8 cellular contexts compared by ENCODE assay signal in the genomic region with DNA sequence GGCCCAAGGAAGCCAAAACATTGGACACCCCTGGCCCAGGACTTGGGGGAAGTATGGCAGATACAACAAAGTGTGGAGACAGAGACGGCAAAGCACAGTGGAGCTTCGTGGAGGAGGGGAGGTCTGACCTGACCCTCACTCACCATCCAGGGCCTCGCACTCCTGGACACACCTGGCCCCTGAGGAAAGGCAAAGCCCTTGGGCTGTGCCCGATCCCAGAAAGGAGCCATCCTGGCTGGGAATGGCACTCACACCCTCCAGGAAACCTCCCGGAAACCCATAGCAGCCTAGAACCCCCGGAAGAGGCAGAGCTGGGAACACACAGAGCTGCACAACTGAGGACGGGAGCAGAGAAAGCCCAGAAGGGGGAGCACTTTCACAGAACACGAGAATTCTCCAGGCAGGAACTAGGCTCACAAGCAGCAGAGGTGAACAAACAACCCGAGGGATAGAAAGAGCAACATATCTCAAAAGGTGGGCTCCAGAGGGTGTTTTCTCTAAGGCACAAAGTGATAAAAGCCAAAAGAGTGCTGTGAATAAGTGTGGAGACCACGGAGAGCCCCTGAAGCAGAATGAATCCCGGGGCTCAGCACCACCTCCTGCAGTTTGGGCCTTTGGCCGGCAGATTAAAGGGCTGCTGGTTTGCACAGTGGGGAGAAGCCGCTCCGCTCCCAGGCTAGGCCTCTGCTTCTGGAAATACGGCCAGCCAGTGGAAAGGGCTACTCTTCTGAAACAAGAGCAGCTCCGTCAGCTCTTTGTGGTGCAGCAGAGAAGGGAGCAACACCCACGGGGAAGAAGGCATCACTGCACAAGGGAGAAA.
DNase-seq lines count a peak whose midpoint lies in the region; ATAC-seq and TF ChIP-seq lines count a peak whose summit lies in the region.

No MANE protein-coding gene starts in this region.

- H2AFZ ChIP-seq in trophoblast cell (ENCODE audit: insufficient read depth, low read length, poor library complexity) = no peak overlapping the region

- no peaks in the 10 kb centered on the region for H3K79me2 ChIP-seq in trophoblast cell (ENCODE audit: control insufficient read depth, insufficient read depth, low read length, poor library complexity)

- H3K27ac ChIP-seq in trophoblast cell (ENCODE audit: low read depth, low read length) = no peak overlapping the region

- WGBS in trophoblast cell (ENCODE audit: extremely low coverage, insufficient coverage, insufficient read length) = no CpG with 5 or more reads among the region's 17 CpGs

- H3K23ac ChIP-seq in trophoblast cell (ENCODE audit: low read length) = no peak overlapping the region

- no peak overlapping the region for H3K4me3 ChIP-seq in trophoblast cell (ENCODE audit: low read depth, low read length)

- intact Hi-C loops in activated CD4-positive, alpha-beta T cell treated with anti-CD3 and anti-CD28 coated beads for 36 hours (cut with DNase I, micrococcal nuclease) = loop anchor here (1.0 to 5.0 kb wide), 3 partner anchors 108 to 149 kb away; a partner anchor contains a TSS
- intact Hi-C loops in activated CD8-positive, alpha-beta T cell treated with anti-CD3 and anti-CD28 coated beads for 36 hours (cut with micrococcal nuclease) = no loop called here
- intact Hi-C loops in head of caudate nucleus (cut with DNase I) = loop anchor here (10.0 kb wide), 1 partner anchor 150 kb away; no protein-coding TSS in a partner anchor

- H3K9me3 ChIP-seq in trophoblast cell (ENCODE audit: insufficient read depth, low read depth, low read length) = peaks cover 2% of the 10 kb centered on the region

- H3K36me3 ChIP-seq in trophoblast cell (ENCODE audit: control insufficient read depth in 1 of 2, insufficient read depth in 2 of 2, low read length in 2 of 2) = peaks cover 72 to 86% of the 10 kb centered on the region in 2 experiments

- no peak overlapping the region for H3K27ac Mint-ChIP-seq in activated CD4-positive, alpha-beta T cell treated with anti-CD3 and anti-CD28 coated beads for 36 hours
- no peak overlapping the region for H3K27ac Mint-ChIP-seq in activated CD8-positive, alpha-beta T cell treated with anti-CD3 and anti-CD28 coated beads for 36 hours

- H3K27me3 Mint-ChIP-seq in activated CD4-positive, alpha-beta T cell treated with anti-CD3 and anti-CD28 coated beads for 36 hours = no peaks in the 10 kb centered on the region
- H3K27me3 Mint-ChIP-seq in activated CD8-positive, alpha-beta T cell treated with anti-CD3 and anti-CD28 coated beads for 36 hours = no peaks in the 10 kb centered on the region

- H2BK5ac ChIP-seq in trophoblast cell (ENCODE audit: low read depth, low read length, poor library complexity) = no peak overlapping the region

- H2BK12ac ChIP-seq in trophoblast cell (ENCODE audit: low read length) = no peak overlapping the region

- no peak overlapping the region for H2BK120ac ChIP-seq in trophoblast cell (ENCODE audit: insufficient read depth, low read length, poor library complexity)

- peak overlapping the region; percentile 14 for H4K12ac ChIP-seq in trophoblast cell (ENCODE audit: low read depth, low read length)

- no peaks in the 10 kb centered on the region for H3K4me1 ChIP-seq in trophoblast cell (ENCODE audit: control insufficient read depth in 1 of 2, insufficient read depth in 2 of 2, low read length in 2 of 2)

- H3K27me3 ChIP-seq in trophoblast cell (ENCODE audit: insufficient read depth, low read length) = no peaks in the 10 kb centered on the region

- POLR2A ChIA-PET in activated CD4-positive, alpha-beta T cell treated with anti-CD3 and anti-CD28 coated beads for 36 hours (lab: Charles Lee) = no interaction called here
- POLR2A ChIA-PET in activated CD8-positive, alpha-beta T cell treated with anti-CD3 and anti-CD28 coated beads for 36 hours (lab: Charles Lee) = interaction anchor here (0.6 to 1.0 kb wide), 2 partner anchors 53 to 111 kb away, joined by 3 read pairs; no protein-coding TSS in a partner anchor

- TF ChIP-seq CTCF in activated CD8-positive, alpha-beta T cell treated with anti-CD3 and anti-CD28 coated beads for 36 hours (IDR thresholded peaks at IDR 0.05) = peak; percentile 21

- no peak overlapping the region for H3K9ac ChIP-seq in trophoblast cell (ENCODE audit: low read length)

- no peak overlapping the region for H4K91ac ChIP-seq in trophoblast cell (ENCODE audit: low read depth, low read length)

- CTCF ChIA-PET in activated CD4-positive, alpha-beta T cell treated with anti-CD3 and anti-CD28 coated beads for 36 hours (lab: Charles Lee) = interaction anchor here (0.5 to 3.3 kb wide), 11 partner anchors 11 to 479 kb away, joined by 3 to 14 read pairs (median 3); no protein-coding TSS in a partner anchor
- CTCF ChIA-PET in activated CD8-positive, alpha-beta T cell treated with anti-CD3 and anti-CD28 coated beads for 36 hours (lab: Charles Lee) = interaction anchor here (0.7 to 2.5 kb wide), 7 partner anchors 8 to 301 kb away, joined by 3 to 7 read pairs (median 3); no protein-coding TSS in a partner anchor

- no peak overlapping the region for H3K4me3 Mint-ChIP-seq in activated CD4-positive, alpha-beta T cell treated with anti-CD3 and anti-CD28 coated beads for 36 hours
- no peak overlapping the region for H3K4me3 Mint-ChIP-seq in activated CD8-positive, alpha-beta T cell treated with anti-CD3 and anti-CD28 coated beads for 36 hours

- no peak overlapping the region for H4K8ac ChIP-seq in trophoblast cell (ENCODE audit: low read depth, low read length)

- no peak overlapping the region for H3K4ac ChIP-seq in trophoblast cell (ENCODE audit: low read depth, low read length)

- no peak overlapping the region for H3K18ac ChIP-seq in trophoblast cell (ENCODE audit: low read length)

- H3K9me3 Mint-ChIP-seq in activated CD4-positive, alpha-beta T cell treated with anti-CD3 and anti-CD28 coated beads for 36 hours (ENCODE audit: low read depth) = no peaks in the 10 kb centered on the region
- H3K9me3 Mint-ChIP-seq in activated CD8-positive, alpha-beta T cell treated with anti-CD3 and anti-CD28 coated beads for 36 hours = no peaks in the 10 kb centered on the region

- H3K36me3 Mint-ChIP-seq in activated CD4-positive, alpha-beta T cell treated with anti-CD3 and anti-CD28 coated beads for 36 hours (ENCODE audit: low read depth) = peaks cover 26% of the 10 kb centered on the region
- peaks cover 32% of the 10 kb centered on the region for H3K36me3 Mint-ChIP-seq in activated CD8-positive, alpha-beta T cell treated with anti-CD3 and anti-CD28 coated beads for 36 hours (ENCODE audit: low read depth)

- H3K14ac ChIP-seq in trophoblast cell (ENCODE audit: low read length) = no peak overlapping the region

- peak; percentile 55 for DNase-seq in activated CD4-positive, alpha-beta T cell treated with anti-CD3 and anti-CD28 coated beads for 36 hours
- DNase-seq in activated CD4-positive, alpha-beta T cell treated with anti-CD3 and anti-CD28 coated beads for 4 hours = no peak
- DNase-seq in Kasumi-1 (lab: John Stamatoyannopoulos, UW) (peak; percentile 79 to 86), head of caudate nucleus (peak; percentile 39 to 90 (median 76)), trophoblast cell (peak; percentile 30 to 61), NCI-H187 (lab: John Stamatoyannopoulos, UW) (no peak)
- peak; percentile 40 for DNase-seq in activated CD8-positive, alpha-beta T cell treated with anti-CD3 and anti-CD28 coated beads for 36 hours

- ATAC-seq in activated CD4-positive, alpha-beta T cell treated with anti-CD3 and anti-CD28 coated beads for 36 hours = peak; percentile 45
- ATAC-seq in activated CD8-positive, alpha-beta T cell treated with anti-CD3 and anti-CD28 coated beads for 36 hours = no peak
- no peak for ATAC-seq in HG03039 (IDR thresholded peaks at IDR 0.05; ENCODE audit: unreplicated experiment)

- H3K4me1 Mint-ChIP-seq in activated CD4-positive, alpha-beta T cell treated with anti-CD3 and anti-CD28 coated beads for 36 hours = no peaks in the 10 kb centered on the region
- no peaks in the 10 kb centered on the region for H3K4me1 Mint-ChIP-seq in activated CD8-positive, alpha-beta T cell treated with anti-CD3 and anti-CD28 coated beads for 36 hours (ENCODE audit: low read depth)

- H3K4me2 ChIP-seq in trophoblast cell (ENCODE audit: low read length) = no peak overlapping the region

- H3K79me1 ChIP-seq in trophoblast cell (ENCODE audit: low read length) = no peaks in the 10 kb centered on the region

- no peak overlapping the region for H2AK5ac ChIP-seq in trophoblast cell (ENCODE audit: low read length)

Comparison
In these comparisons a context has a peak if more than half of its experiments do, and no peak if none do; other contexts are left out.
1. DNase-seq: peak in activated CD4-positive, alpha-beta T cell treated with anti-CD3 and anti-CD28 coated beads for 36 hours (single experiment), Kasumi-1 (2 of 2), activated CD8-positive, alpha-beta T cell treated with anti-CD3 and anti-CD28 coated beads for 36 hours (single experiment), head of caudate nucleus (42 of 42) and trophoblast cell (2 of 2); none in activated CD4-positive, alpha-beta T cell treated with anti-CD3 and anti-CD28 coated beads for 4 hours (0 of 2) and NCI-H187 (0 of 2).